In the genomic region with DNA sequence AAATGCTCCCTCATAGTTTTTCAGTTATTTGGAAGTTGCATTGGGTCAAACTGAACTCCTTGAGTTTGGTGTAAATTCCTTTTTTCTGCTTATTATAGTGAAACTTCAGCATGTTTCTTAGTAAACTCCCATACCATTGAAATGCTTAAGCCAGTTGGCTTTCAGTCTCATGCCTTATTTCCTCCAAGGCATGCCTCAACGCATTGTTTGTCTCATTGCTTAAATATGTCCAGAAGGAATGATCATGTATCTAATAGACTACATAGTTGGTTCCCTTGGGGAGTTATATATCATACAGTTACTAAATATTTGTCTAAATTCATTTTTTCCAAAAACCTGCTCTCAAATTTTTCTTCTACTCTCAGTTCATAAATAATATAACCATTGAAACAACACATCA, we compare ENCODE assay signal across 18 cellular contexts.
DNase-seq lines count a peak whose midpoint lies in the region; ATAC-seq and TF ChIP-seq lines count a peak whose summit lies in the region.
"Had no signal": no experiment of that assay in that cellular context is flagged by ENCODE, and none has a peak within 500 bp of the region (broad histone marks: within the 10 kb centered on the region; RNA-seq: fewer than 3 reads in every experiment).

No MANE protein-coding gene starts in this region.

- POLR2A ChIA-PET in MCF 10A (lab: Yijun Ruan, JAX), result interaction anchor here (0.6 kb wide), 1 partner anchor 131 kb away, joined by 3 read pairs; no protein-coding TSS in a partner anchor

- H3K4me3 Mint-ChIP-seq in MCF 10A (ENCODE audit: unreplicated experiment) (no peak overlapping the region), mesothelial cell of epicardium (no peak overlapping the region)
- H3K4me3 Mint-ChIP-seq: CD4-positive, alpha-beta memory T cell had no signal

- H3K4me1 Mint-ChIP-seq in MCF 10A (ENCODE audit: insufficient read depth, unreplicated experiment) (no peaks in the 10 kb centered on the region), mesothelial cell of epicardium (peaks cover 74% of the 10 kb centered on the region)

- TF ChIP-seq CTCF in MCF 10A (IDR thresholded peaks at IDR 0.05; ENCODE audit: unreplicated experiment), result no peak
- no peak for TF ChIP-seq CTCF in breast epithelium (IDR thresholded peaks at IDR 0.05)
- TF ChIP-seq CTCF in mesothelial cell of epicardium (IDR thresholded peaks at IDR 0.05; ENCODE audit: unreplicated experiment), result no peak
- no peak for TF ChIP-seq CTCF in spleen (IDR thresholded peaks at IDR 0.05 in 8 of 11, conservative IDR thresholded peaks at IDR 0.05 in 3 of 11)

- CTCF ChIA-PET in MCF 10A (lab: Yijun Ruan, JAX), result no interaction called here

- ATAC-seq in esophagus mucosa (peak; percentile 67), GM21737 (IDR thresholded peaks at IDR 0.05; ENCODE audit: unreplicated experiment) (no peak), GM19397 (IDR thresholded peaks at IDR 0.05; ENCODE audit: unreplicated experiment) (no peak)
- ATAC-seq: PC-3 had no signal

- H3K27me3 Mint-ChIP-seq in MCF 10A (ENCODE audit: insufficient read depth, unreplicated experiment), result no peaks in the 10 kb centered on the region
- no peaks in the 10 kb centered on the region for H3K27me3 Mint-ChIP-seq in mesothelial cell of epicardium (ENCODE audit: low read depth)

- H3K4me3 ChIP-seq in breast epithelium, result no peak overlapping the region
- H3K4me3 ChIP-seq in spleen, result no peak overlapping the region
- H3K4me3 ChIP-seq: HAP-1 had no signal

- peak; percentile 5 for DNase-seq in MCF 10A (ENCODE audit: unreplicated experiment)
- DNase-seq in breast epithelium (ENCODE audit: low spot score in 2 of 2), result no peak
- no peak for DNase-seq in mesothelial cell of epicardium (ENCODE audit: low spot score in 2 of 2, unreplicated experiment in 2 of 2)
- no peak for DNase-seq in spleen
- no peak for DNase-seq in EL
- DNase-seq: 8988T; CD4-positive, alpha-beta memory T cell; DMS79 treated with DMSO at 0.1 percent for 48 hours; Karpas-422; NCI-H1105 treated with DMSO at 0.1 percent for 48 hours; NCI-H2029; NCI-H446 treated with DMSO at 0.1 percent for 48 hours; NCI-H748 treated with DMSO at 0.1 percent for 48 hours; PC-3 had no signal

- H3K27ac ChIP-seq in breast epithelium (no peak overlapping the region), spleen (no peak overlapping the region)

- H3K36me3 ChIP-seq in breast epithelium (no peaks in the 10 kb centered on the region), spleen (no peaks in the 10 kb centered on the region)

- TF ChIP-seq POLR2A in breast epithelium (IDR thresholded peaks at IDR 0.05) (no peak), spleen (IDR thresholded peaks at IDR 0.05) (no peak)

- H3K27me3 ChIP-seq in breast epithelium (no peaks in the 10 kb centered on the region), spleen (replicated peaks in 1 of 7) (no peaks in the 10 kb centered on the region)

- H3K4me1 ChIP-seq in breast epithelium, result no peaks in the 10 kb centered on the region
- H3K4me1 ChIP-seq in spleen, result no peaks in the 10 kb centered on the region

- H3K36me3 Mint-ChIP-seq in MCF 10A (ENCODE audit: insufficient read depth, unreplicated experiment), result no peaks in the 10 kb centered on the region
- peaks cover 44% of the 10 kb centered on the region for H3K36me3 Mint-ChIP-seq in mesothelial cell of epicardium
- H3K36me3 Mint-ChIP-seq: CD4-positive, alpha-beta memory T cell had no signal

- H3K9me3 ChIP-seq in breast epithelium (no peaks in the 10 kb centered on the region), spleen (no peaks in the 10 kb centered on the region)
- H3K9me3 ChIP-seq: HAP-1 had no signal

- no TSS peak for BruUV-seq in MCF 10A (replicated peaks; lab: Mats Ljungman, UMichigan)

- H3K9me3 Mint-ChIP-seq in MCF 10A (ENCODE audit: unreplicated experiment) (no peaks in the 10 kb centered on the region), mesothelial cell of epicardium (peaks cover 10% of the 10 kb centered on the region)
- H3K9me3 Mint-ChIP-seq: CD4-positive, alpha-beta memory T cell had no signal

- H3K27ac Mint-ChIP-seq in MCF 10A (ENCODE audit: low read depth, unreplicated experiment), result no peak overlapping the region
- H3K27ac Mint-ChIP-seq in mesothelial cell of epicardium, result peak overlapping the region; percentile 63
- H3K27ac Mint-ChIP-seq: CD4-positive, alpha-beta memory T cell had no signal

- intact Hi-C loops in MCF 10A (cut with micrococcal nuclease), result no loop called here
- intact Hi-C loops in breast epithelium (cut with DNase I; ENCODE audit: low total_unique reads), result no loop called here
- intact Hi-C loops in spleen (cut with DNase I; ENCODE audit: low total_unique reads), result no loop called here

- 83 to 94% (median 87%) methylated on average over 1 of the region's 1 CpG for WGBS in spleen, 5 donors
